ENCODE assay signal across 8 cellular contexts in the genomic region with DNA sequence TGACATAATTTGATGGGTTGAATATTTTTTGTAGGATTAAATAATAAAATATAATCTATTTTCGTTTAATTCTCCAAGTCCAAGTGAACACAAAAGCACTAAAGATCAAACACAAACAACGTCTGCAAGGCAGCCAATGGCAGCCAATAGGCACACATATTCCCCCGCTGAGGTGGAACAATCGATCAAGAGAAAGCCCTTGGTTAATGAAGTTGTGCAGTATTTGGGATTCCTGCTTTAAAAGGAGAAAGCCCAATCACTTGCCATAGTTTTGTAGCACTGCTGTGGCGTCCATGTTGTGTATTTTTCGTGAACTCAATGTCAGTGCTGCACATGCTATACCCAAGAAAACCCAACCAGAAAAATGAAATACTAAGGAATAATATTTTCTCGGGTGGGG. TPM values are rescaled to one million over a fixed set of nuclear protein-coding genes. Genes with fewer than 3 reads are reported as not detected.
A peak's percentile ranks its signal among the peaks of the same experiment; 100 is the strongest.
DNase-seq lines count a peak whose midpoint lies in the region; ATAC-seq and TF ChIP-seq lines count a peak whose summit lies in the region.

No MANE protein-coding gene starts in this region.

- ATAC-seq in HCT116, result no peak
- no peak for ATAC-seq in GM21619 (IDR thresholded peaks at IDR 0.05; ENCODE audit: unreplicated experiment)

- H3K4me1 ChIP-seq in HCT116 (ENCODE audit: control insufficient read depth in 1 of 2, insufficient read depth in 2 of 2, low read length in 2 of 2) (peaks cover 16 to 27% of the 10 kb centered on the region in 2 experiments), mesenchymal stem cell (ENCODE audit: control insufficient read depth, insufficient read depth, low read depth, low read length) (peaks cover 1% of the 10 kb centered on the region)

- H3K27me3 ChIP-seq in AG04450 (ENCODE audit: control insufficient read depth, insufficient read depth, low read length) (no peaks in the 10 kb centered on the region), HCT116 (ENCODE audit: insufficient read depth, low read length) (no peaks in the 10 kb centered on the region), mesenchymal stem cell (ENCODE audit: control insufficient read depth in 1 of 2, insufficient read depth in 1 of 2, low read length in 2 of 2) (no peaks in the 10 kb centered on the region)

- H2BK12ac ChIP-seq in mesenchymal stem cell (ENCODE audit: low read length in 2 of 2), result no peak overlapping the region

- TF ChIP-seq POLR2A in HCT116 (IDR thresholded peaks at IDR 0.05; ENCODE audit: borderline replicate concordance, extremely low read depth, insufficient read depth, insufficient read length), result no peak

- peaks cover 41% of the 10 kb centered on the region for H3K4me1 Mint-ChIP-seq in activated CD4-positive, alpha-beta memory T cell treated with anti-CD3 and anti-CD28 coated beads, Interleukin-2, amount 10 ng/mL, durations not matched to agents 7 days and 5 days

- H3K27ac ChIP-seq in AG04450 (ENCODE audit: low read depth, low read length) (no peak overlapping the region), HCT116 (ENCODE audit: low read depth, low read length) (peak overlapping the region; percentile 91; the same call in 1 of the 2 replicates), mesenchymal stem cell (ENCODE audit: low read length, poor library complexity, severe bottlenecking) (no peak overlapping the region)

- H3K36me3 Mint-ChIP-seq in activated CD4-positive, alpha-beta memory T cell treated with anti-CD3 and anti-CD28 coated beads, Interleukin-2, amount 10 ng/mL, durations not matched to agents 7 days and 5 days (ENCODE audit: low read depth), result peaks cover 30% of the 10 kb centered on the region

- peak overlapping the region; percentile 91 for H3K4me3 Mint-ChIP-seq in activated CD4-positive, alpha-beta memory T cell treated with anti-CD3 and anti-CD28 coated beads, Interleukin-2, amount 10 ng/mL, durations not matched to agents 7 days and 5 days

- TF ChIP-seq CTCF in AG04450 (IDR thresholded peaks at IDR 0.05; ENCODE audit: low read depth, low read length) (no peak), HCT116 (IDR thresholded peaks at IDR 0.05 in 2 of 3, conservative IDR thresholded peaks at IDR 0.05 in 1 of 3; ENCODE audit: borderline replicate concordance in 1 of 3, insufficient read depth in 1 of 3, low read depth in 2 of 3, low read length in 2 of 3) (no peak)

- H4K91ac ChIP-seq in mesenchymal stem cell (ENCODE audit: low read length), result no peak overlapping the region

- peak overlapping the region; percentile 37 for H2AK5ac ChIP-seq in mesenchymal stem cell (ENCODE audit: low read length, severe bottlenecking)

- H3K4me2 ChIP-seq in HCT116 (ENCODE audit: low read length), result peak overlapping the region; percentile 97
- peak overlapping the region; percentile 36 for H3K4me2 ChIP-seq in mesenchymal stem cell (ENCODE audit: low read length, poor library complexity, severe bottlenecking)

- H3K9ac ChIP-seq in HCT116 (ENCODE audit: low read length) (no peak overlapping the region), mesenchymal stem cell (ENCODE audit: low read length) (peak overlapping the region; percentile 96)

- 94% methylated on average over 6 of the region's 7 CpGs for WGBS in mesenchymal stem cell

- H2BK15ac ChIP-seq in mesenchymal stem cell (ENCODE audit: low read depth, poor library complexity, severe bottlenecking), result no peak overlapping the region

- no peak overlapping the region for H2BK120ac ChIP-seq in mesenchymal stem cell (ENCODE audit: low read depth, low read length)

- H3K36me3 ChIP-seq in HCT116 (ENCODE audit: control insufficient read depth in 1 of 2, insufficient read depth in 2 of 2, low read length in 2 of 2), result no peaks in the 10 kb centered on the region
- H3K36me3 ChIP-seq in mesenchymal stem cell (ENCODE audit: control insufficient read depth in 1 of 2, insufficient read depth in 2 of 2, low read depth in 1 of 2, low read length in 2 of 2), result peaks cover 2 to 3% of the 10 kb centered on the region in 2 experiments

- peak overlapping the region; percentile 89 for H3K4me3 ChIP-seq in AG04450 (ENCODE audit: low read depth, low read length)
- peak overlapping the region; percentile 79 to 98 for H3K4me3 ChIP-seq in HCT116 (replicated peaks in 1 of 2; ENCODE audit: low read depth in 1 of 2, low read length in 2 of 2)
- H3K4me3 ChIP-seq in mesenchymal stem cell (ENCODE audit: insufficient read depth in 1 of 2, low read depth in 1 of 2, low read length in 2 of 2), result peak overlapping the region in 1 of 2 experiments; percentile 91

- H2AFZ ChIP-seq in HCT116 (ENCODE audit: low read depth, low read length, poor library complexity, severe bottlenecking), result no peak overlapping the region
- H2AFZ ChIP-seq in mesenchymal stem cell (ENCODE audit: low read depth, low read length), result no peak overlapping the region

- peaks cover 8% of the 10 kb centered on the region for H3K79me1 ChIP-seq in mesenchymal stem cell (replicated peaks; ENCODE audit: low read length, poor library complexity, severe bottlenecking)

- H3K4ac ChIP-seq in mesenchymal stem cell (ENCODE audit: low read depth in 1 of 2, low read length in 2 of 2), result no peak overlapping the region

- H3K27me3 Mint-ChIP-seq in activated CD4-positive, alpha-beta memory T cell treated with anti-CD3 and anti-CD28 coated beads, Interleukin-2, amount 10 ng/mL, durations not matched to agents 7 days and 5 days, result no peaks in the 10 kb centered on the region

- RAD21 ChIA-PET in HCT116 (lab: Charles Lee; ENCODE audit: low non-redundant PET in 1 of 2, low total read pairs in 2 of 2, uncharacterized antibody in 2 of 2, unreplicated experiment in 2 of 2), result no interaction called here

- H3K9me3 ChIP-seq in AG04450 (ENCODE audit: control insufficient read depth, insufficient read depth, low read length) (no peaks in the 10 kb centered on the region), HCT116 (ENCODE audit: control insufficient read depth in 1 of 2, insufficient read depth in 1 of 2, low read depth in 1 of 2, low read length in 2 of 2) (no peaks in the 10 kb centered on the region), mesenchymal stem cell (ENCODE audit: control insufficient read depth, low read length) (no peaks in the 10 kb centered on the region)

- TF ChIP-seq RAD21 in HCT116 (IDR thresholded peaks at IDR 0.05; ENCODE audit: low read depth), result no peak

- no peak for DNase-seq in AG04450 (ENCODE audit: low read depth, low spot score)
- no peak for DNase-seq in HCT116 (ENCODE audit: low read depth, low spot score)
- DNase-seq in activated CD4-positive, alpha-beta memory T cell treated with anti-CD3 and anti-CD28 coated beads, Interleukin-2, amount 10 ng/mL, durations not matched to agents 7 days and 5 days, result no peak
- no peak for DNase-seq in mesenchymal stem cell
- no peak for DNase-seq in stimulated activated CD4-positive, alpha-beta T cell treated with anti-CD3 and anti-CD28 coated beads, Interleukin-15, amount 100 ng/mL, for 24 hours
- DNase-seq in HPDE6-E6E7 (ENCODE audit: extremely low spot score), result no peak
- DNase-seq in T-helper 9 cell, result no peak

- H3K9me3 Mint-ChIP-seq in activated CD4-positive, alpha-beta memory T cell treated with anti-CD3 and anti-CD28 coated beads, Interleukin-2, amount 10 ng/mL, durations not matched to agents 7 days and 5 days, result no peaks in the 10 kb centered on the region

- H3K27ac Mint-ChIP-seq in activated CD4-positive, alpha-beta memory T cell treated with anti-CD3 and anti-CD28 coated beads, Interleukin-2, amount 10 ng/mL, durations not matched to agents 7 days and 5 days, result no peak overlapping the region

- POLR2A ChIA-PET in AG04450 (lab: Yijun Ruan, JAX), result no interaction called here
- POLR2A ChIA-PET in HCT116 (lab: Charles Lee), result no interaction called here
- POLR2A ChIA-PET in activated CD4-positive, alpha-beta memory T cell treated with anti-CD3 and anti-CD28 coated beads, Interleukin-2, amount 10 ng/mL, durations not matched to agents 7 days and 5 days (lab: Charles Lee), result interaction anchor here (1.3 to 4.2 kb wide), 6 partner anchors 11 to 87 kb away, joined by 3 to 55 read pairs (median 28); partner anchors contain the start of genes PCNX4 and PPM1A

- H3K14ac ChIP-seq in mesenchymal stem cell (ENCODE audit: low read length in 2 of 2), result no peak overlapping the region

- intact Hi-C loops in HCT116 (cut with micrococcal nuclease), result loop anchor here (2.0 kb wide), 1 partner anchor 73 kb away; the partner anchor contains the start of gene PCNX4

- CTCF ChIA-PET in AG04450 (lab: Charles Lee), result interaction anchor here (0.6 to 2.4 kb wide), 2 partner anchors 18 to 99 kb away, joined by 3 to 8 read pairs; no protein-coding TSS in a partner anchor
- CTCF ChIA-PET in HCT116 (lab: Charles Lee), result interaction anchor here (0.8 kb wide), 1 partner anchor 100 kb away, joined by 3 read pairs; no protein-coding TSS in a partner anchor
- CTCF ChIA-PET in activated CD4-positive, alpha-beta memory T cell treated with anti-CD3 and anti-CD28 coated beads, Interleukin-2, amount 10 ng/mL, durations not matched to agents 7 days and 5 days (lab: Charles Lee), result interaction anchor here (1.1 to 5.6 kb wide), 3 partner anchors 76 to 198 kb away, joined by 4 to 35 read pairs (median 17); no protein-coding TSS in a partner anchor

- H3K79me2 ChIP-seq in HCT116 (ENCODE audit: insufficient read depth, low read length), result peaks cover 8% of the 10 kb centered on the region

- H3K23ac ChIP-seq in mesenchymal stem cell (ENCODE audit: low read length in 2 of 2), result no peak overlapping the region

- H3K18ac ChIP-seq in mesenchymal stem cell (ENCODE audit: low read depth in 1 of 2, low read length in 2 of 2), result no peak overlapping the region

- H4K20me1 ChIP-seq in HCT116 (ENCODE audit: insufficient read depth), result no peaks in the 10 kb centered on the region

- peak overlapping the region; percentile 15 for H4K8ac ChIP-seq in mesenchymal stem cell (ENCODE audit: low read length)

- BruUV-seq in HCT116 (replicated peaks; lab: Mats Ljungman, UMichigan), result no TSS peak

- H2BK5ac ChIP-seq in mesenchymal stem cell (ENCODE audit: low read depth, low read length, poor library complexity, severe bottlenecking), result no peak overlapping the region

- no peaks in the 10 kb centered on the region for H3K9me2 ChIP-seq in HCT116 (ENCODE audit: insufficient read depth)

TF ChIP-seq in HCT116, 20 proteins besides CTCF, POLR2A, EP300 and RAD21 (continues in another document):
- TF ChIP-seq, protein P1, sequence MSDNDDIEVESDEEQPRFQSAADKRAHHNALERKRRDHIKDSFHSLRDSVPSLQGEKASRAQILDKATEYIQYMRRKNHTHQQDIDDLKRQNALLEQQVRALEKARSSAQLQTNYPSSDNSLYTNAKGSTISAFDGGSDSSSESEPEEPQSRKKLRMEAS (IDR thresholded peaks at IDR 0.05), result no peak
- TF ChIP-seq JUND (IDR thresholded peaks at IDR 0.05) (no peak), ZNF274 (IDR thresholded peaks at IDR 0.05; ENCODE audit: low read depth, low read length) (no peak), POLR2AphosphoS5 (IDR thresholded peaks at IDR 0.05; ENCODE audit: low read depth, low read length) (no peak)

RNA-seq across cellular contexts. Expression of gene DHRS7, which starts 1.5 kb away (rescaled TPM):
- polyA plus RNA-seq in AG04450 (2011; rRNA removed), result 51.3 and 73.1 TPM in 2 replicates
- 17.3 and 22.9 TPM in 2 replicates for polyA minus RNA-seq in AG04450 (2011; rRNA and poly(A)+ RNA removed)
- total RNA-seq in HCT116 (2021; ENCODE audit: unreplicated experiment), result 43.8 TPM
- 49.7 and 61.4 TPM in 2 replicates for polyA plus RNA-seq in HCT116 (2012)
- total RNA-seq in activated CD4-positive, alpha-beta memory T cell treated with anti-CD3 and anti-CD28 coated beads, Interleukin-2, amount 10 ng/mL, durations not matched to agents 7 days and 5 days, result 10 to 100 TPM; 76.5 to 77.9 TPM
- 74.0 TPM for polyA plus RNA-seq in mesenchymal stem cell (2013, experiment 1 of 2)
- 76.4 TPM for polyA plus RNA-seq in mesenchymal stem cell (2013, experiment 2 of 2)
